In genomic region chr3:193711964-193712598, GRCh38 we compare ENCODE assay signal across 1 cellular context.
TF ChIP-seq lines count a peak whose summit lies in the region.

No MANE protein-coding gene starts in this region.

TF ChIP-seq in HepG2, 621 proteins besides CTCF, POLR2A, EP300 and RAD21 (continued from another document and continues in another):
- TF ChIP-seq, protein P1, sequence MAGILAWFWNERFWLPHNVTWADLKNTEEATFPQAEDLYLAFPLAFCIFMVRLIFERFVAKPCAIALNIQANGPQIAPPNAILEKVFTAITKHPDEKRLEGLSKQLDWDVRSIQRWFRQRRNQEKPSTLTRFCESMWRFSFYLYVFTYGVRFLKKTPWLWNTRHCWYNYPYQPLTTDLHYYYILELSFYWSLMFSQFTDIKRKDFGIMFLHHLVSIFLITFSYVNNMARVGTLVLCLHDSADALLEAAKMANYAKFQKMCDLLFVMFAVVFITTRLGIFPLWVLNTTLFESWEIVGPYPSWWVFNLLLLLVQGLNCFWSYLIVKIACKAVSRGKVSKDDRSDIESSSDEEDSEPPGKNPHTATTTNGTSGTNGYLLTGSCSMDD (CRISPR knock-in tag; IDR thresholded peaks at IDR 0.05), result no peak
- no peak for TF ChIP-seq SNAI1 (CRISPR knock-in tag; IDR thresholded peaks at IDR 0.05; ENCODE audit: borderline replicate concordance)
- no peak for TF ChIP-seq NFE2L1 (CRISPR knock-in tag; IDR thresholded peaks at IDR 0.05; ENCODE audit: borderline replicate concordance)
- peak; percentile 69 for TF ChIP-seq GABPB1 (CRISPR knock-in tag; IDR thresholded peaks at IDR 0.05)
- TF ChIP-seq TBL1XR1 (IDR thresholded peaks at IDR 0.05; ENCODE audit: borderline replicate concordance, low read length, partially characterized antibody), result peak; percentile 92
- TF ChIP-seq ARNTL (CRISPR knock-in tag; IDR thresholded peaks at IDR 0.05), result peak; percentile 97
- TF ChIP-seq GATAD2A (CRISPR knock-in tag; IDR thresholded peaks at IDR 0.05), result peak; percentile 96
- TF ChIP-seq, protein P2, sequence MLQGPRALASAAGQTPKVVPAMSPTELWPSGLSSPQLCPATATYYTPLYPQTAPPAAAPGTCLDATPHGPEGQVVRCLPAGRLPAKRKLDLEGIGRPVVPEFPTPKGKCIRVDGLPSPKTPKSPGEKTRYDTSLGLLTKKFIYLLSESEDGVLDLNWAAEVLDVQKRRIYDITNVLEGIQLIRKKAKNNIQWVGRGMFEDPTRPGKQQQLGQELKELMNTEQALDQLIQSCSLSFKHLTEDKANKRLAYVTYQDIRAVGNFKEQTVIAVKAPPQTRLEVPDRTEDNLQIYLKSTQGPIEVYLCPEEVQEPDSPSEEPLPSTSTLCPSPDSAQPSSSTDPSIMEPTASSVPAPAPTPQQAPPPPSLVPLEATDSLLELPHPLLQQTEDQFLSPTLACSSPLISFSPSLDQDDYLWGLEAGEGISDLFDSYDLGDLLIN (CRISPR knock-in tag; IDR thresholded peaks at IDR 0.05; ENCODE audit: borderline replicate concordance), result no peak
- TF ChIP-seq DPF2 (CRISPR knock-in tag; IDR thresholded peaks at IDR 0.05; ENCODE audit: borderline replicate concordance, low read depth), result peak; percentile 99
- TF ChIP-seq, protein P3, sequence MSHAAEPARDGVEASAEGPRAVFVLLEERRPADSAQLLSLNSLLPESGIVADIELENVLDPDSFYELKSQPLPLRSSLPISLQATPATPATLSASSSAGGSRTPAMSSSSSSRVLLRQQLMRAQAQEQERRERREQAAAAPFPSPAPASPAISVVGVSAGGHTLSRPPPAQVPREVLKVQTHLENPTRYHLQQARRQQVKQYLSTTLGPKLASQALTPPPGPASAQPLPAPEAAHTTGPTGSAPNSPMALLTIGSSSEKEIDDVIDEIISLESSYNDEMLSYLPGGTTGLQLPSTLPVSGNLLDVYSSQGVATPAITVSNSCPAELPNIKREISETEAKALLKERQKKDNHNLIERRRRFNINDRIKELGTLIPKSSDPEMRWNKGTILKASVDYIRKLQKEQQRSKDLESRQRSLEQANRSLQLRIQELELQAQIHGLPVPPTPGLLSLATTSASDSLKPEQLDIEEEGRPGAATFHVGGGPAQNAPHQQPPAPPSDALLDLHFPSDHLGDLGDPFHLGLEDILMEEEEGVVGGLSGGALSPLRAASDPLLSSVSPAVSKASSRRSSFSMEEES (CRISPR knock-in tag; IDR thresholded peaks at IDR 0.05), result peak; percentile 92
- TF ChIP-seq NR2F6 (IDR thresholded peaks at IDR 0.05), result peak; percentile 93
- peak; percentile 98 for TF ChIP-seq NR2F6 (CRISPR knock-in tag; IDR thresholded peaks at IDR 0.05)
- TF ChIP-seq GMEB1 (CRISPR knock-in tag; IDR thresholded peaks at IDR 0.05; ENCODE audit: borderline replicate concordance), result peak; percentile 64
- peak; percentile 95 for TF ChIP-seq CREM (IDR thresholded peaks at IDR 0.05)
- TF ChIP-seq CREM (CRISPR knock-in tag; IDR thresholded peaks at IDR 0.05), result no peak
- TF ChIP-seq SMARCC2 (IDR thresholded peaks at IDR 0.05), result no peak
- TF ChIP-seq BHLHE40 (IDR thresholded peaks at IDR 0.05; ENCODE audit: low read length), result peak; percentile 87
- TF ChIP-seq ATF4 (CRISPR knock-in tag; IDR thresholded peaks at IDR 0.05), result peak in 1 of 2 experiments; percentile 95; a peak in 2 of 4 replicates
- TF ChIP-seq ESRRA (CRISPR knock-in tag; IDR thresholded peaks at IDR 0.05; ENCODE audit: low read depth), result peak; percentile 76
- TF ChIP-seq ZBTB26 (CRISPR knock-in tag; IDR thresholded peaks at IDR 0.05; ENCODE audit: borderline replicate concordance), result peak; percentile 44; the same call in 1 of the 2 replicates
- no peak for TF ChIP-seq ZNF407 (CRISPR knock-in tag; IDR thresholded peaks at IDR 0.05; ENCODE audit: not compliant biosample characterization)
- TF ChIP-seq, protein P4, sequence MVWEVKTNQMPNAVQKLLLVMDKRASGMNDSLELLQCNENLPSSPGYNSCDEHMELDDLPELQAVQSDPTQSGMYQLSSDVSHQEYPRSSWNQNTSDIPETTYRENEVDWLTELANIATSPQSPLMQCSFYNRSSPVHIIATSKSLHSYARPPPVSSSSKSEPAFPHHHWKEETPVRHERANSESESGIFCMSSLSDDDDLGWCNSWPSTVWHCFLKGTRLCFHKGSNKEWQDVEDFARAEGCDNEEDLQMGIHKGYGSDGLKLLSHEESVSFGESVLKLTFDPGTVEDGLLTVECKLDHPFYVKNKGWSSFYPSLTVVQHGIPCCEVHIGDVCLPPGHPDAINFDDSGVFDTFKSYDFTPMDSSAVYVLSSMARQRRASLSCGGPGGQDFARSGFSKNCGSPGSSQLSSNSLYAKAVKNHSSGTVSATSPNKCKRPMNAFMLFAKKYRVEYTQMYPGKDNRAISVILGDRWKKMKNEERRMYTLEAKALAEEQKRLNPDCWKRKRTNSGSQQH (CRISPR knock-in tag; IDR thresholded peaks at IDR 0.05; ENCODE audit: low read depth), result peak; percentile 90
- no peak for TF ChIP-seq ZNF619 (CRISPR knock-in tag; IDR thresholded peaks at IDR 0.05)
- peak; percentile 99 for TF ChIP-seq BCL6 (CRISPR knock-in tag; IDR thresholded peaks at IDR 0.05)
- peak; percentile 90; the same call in 1 of the 2 replicates for TF ChIP-seq ZNF543 (CRISPR knock-in tag; IDR thresholded peaks at IDR 0.05)
- no peak for TF ChIP-seq GLMP (CRISPR knock-in tag; IDR thresholded peaks at IDR 0.05; ENCODE audit: borderline replicate concordance)
- TF ChIP-seq KDM2A (CRISPR knock-in tag; IDR thresholded peaks at IDR 0.05; ENCODE audit: borderline replicate concordance, low read depth), result peak; percentile 75
- peak; percentile 91 for TF ChIP-seq SIX4 (CRISPR knock-in tag; IDR thresholded peaks at IDR 0.05)
- TF ChIP-seq, protein P5, sequence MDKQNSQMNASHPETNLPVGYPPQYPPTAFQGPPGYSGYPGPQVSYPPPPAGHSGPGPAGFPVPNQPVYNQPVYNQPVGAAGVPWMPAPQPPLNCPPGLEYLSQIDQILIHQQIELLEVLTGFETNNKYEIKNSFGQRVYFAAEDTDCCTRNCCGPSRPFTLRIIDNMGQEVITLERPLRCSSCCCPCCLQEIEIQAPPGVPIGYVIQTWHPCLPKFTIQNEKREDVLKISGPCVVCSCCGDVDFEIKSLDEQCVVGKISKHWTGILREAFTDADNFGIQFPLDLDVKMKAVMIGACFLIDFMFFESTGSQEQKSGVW (CRISPR knock-in tag; IDR thresholded peaks at IDR 0.05; ENCODE audit: borderline replicate concordance), result no peak
- no peak; the same call in 1 of the 2 replicates for TF ChIP-seq GTF3A (CRISPR knock-in tag; conservative IDR thresholded peaks at IDR 0.05)
- peak; percentile 72; the same call in 1 of the 2 replicates for TF ChIP-seq ZNF350 (CRISPR knock-in tag; IDR thresholded peaks at IDR 0.05; ENCODE audit: borderline replicate concordance, low read depth)
- TF ChIP-seq MEIS2 (CRISPR knock-in tag; IDR thresholded peaks at IDR 0.05), result peak; percentile 91; the same call in 1 of the 2 replicates
- TF ChIP-seq RARA (CRISPR knock-in tag; IDR thresholded peaks at IDR 0.05), result peak; percentile 99
- TF ChIP-seq ZHX1 (CRISPR knock-in tag; IDR thresholded peaks at IDR 0.05; ENCODE audit: low read depth), result peak; percentile 90
- peak; percentile 97 for TF ChIP-seq TARDBP (CRISPR knock-in tag; IDR thresholded peaks at IDR 0.05)
- TF ChIP-seq ZNF777 (CRISPR knock-in tag; IDR thresholded peaks at IDR 0.05), result no peak
